ENCODE assay signal across 1 cellular context in genomic region chr10:75236178-75236825, GRCh38.
TF ChIP-seq lines count a peak whose summit lies in the region.

No MANE protein-coding gene starts in this region.

TF ChIP-seq in HepG2, 621 proteins besides CTCF, POLR2A, EP300 and RAD21:
- no peak for TF ChIP-seq ZNF367 (CRISPR knock-in tag; IDR thresholded peaks at IDR 0.05; ENCODE audit: borderline replicate concordance)
- TF ChIP-seq CBFB (CRISPR knock-in tag; IDR thresholded peaks at IDR 0.05): no peak
- TF ChIP-seq ZNF138 (CRISPR knock-in tag; IDR thresholded peaks at IDR 0.05; ENCODE audit: low read depth): 0 out of 2 replicates have a peak, but pooled peaks have one; percentile 7
- no peak for TF ChIP-seq ATF1 (CRISPR knock-in tag; IDR thresholded peaks at IDR 0.05)
- no peak for TF ChIP-seq EEA1 (CRISPR knock-in tag; IDR thresholded peaks at IDR 0.05; ENCODE audit: borderline replicate concordance)
- TF ChIP-seq ZNF550 (CRISPR knock-in tag; IDR thresholded peaks at IDR 0.05; ENCODE audit: borderline replicate concordance): no peak
- TF ChIP-seq ZNF414 (CRISPR knock-in tag; IDR thresholded peaks at IDR 0.05): 0 out of 2 replicates have a peak, but pooled peaks have one; percentile 26
- TF ChIP-seq SRY (CRISPR knock-in tag; IDR thresholded peaks at IDR 0.05): no peak
- TF ChIP-seq ZNF17 (CRISPR knock-in tag; IDR thresholded peaks at IDR 0.05): no peak
- no peak for TF ChIP-seq TGIF2 (CRISPR knock-in tag; IDR thresholded peaks at IDR 0.05)
- no peak for TF ChIP-seq FOXO1 (CRISPR knock-in tag; IDR thresholded peaks at IDR 0.05)
- no peak for TF ChIP-seq ZBTB3 (CRISPR knock-in tag; IDR thresholded peaks at IDR 0.05; ENCODE audit: borderline replicate concordance, low read depth)
- TF ChIP-seq ZSCAN21 (CRISPR knock-in tag; IDR thresholded peaks at IDR 0.05; ENCODE audit: borderline replicate concordance): no peak
- 0 out of 2 replicates have a peak, but pooled peaks have one; percentile 2 for TF ChIP-seq ZNF629 (CRISPR knock-in tag; conservative IDR thresholded peaks at IDR 0.05)
- no peak for TF ChIP-seq PLRG1 (conservative IDR thresholded peaks at IDR 0.05)
- no peak for TF ChIP-seq FOXA1 (IDR thresholded peaks at IDR 0.05)
- TF ChIP-seq FOXA1 (CRISPR knock-in tag; IDR thresholded peaks at IDR 0.05): no peak
- TF ChIP-seq WIZ (CRISPR knock-in tag; IDR thresholded peaks at IDR 0.05): 0 out of 2 replicates have a peak, but pooled peaks have one; percentile 11
- TF ChIP-seq ZNF616 (CRISPR knock-in tag; IDR thresholded peaks at IDR 0.05; ENCODE audit: low read depth): no peak
- 0 out of 2 replicates have a peak, but pooled peaks have one; percentile 59 for TF ChIP-seq ZSCAN31 (CRISPR knock-in tag; IDR thresholded peaks at IDR 0.05; ENCODE audit: low read depth)
- TF ChIP-seq ARHGAP35 (CRISPR knock-in tag; IDR thresholded peaks at IDR 0.05; ENCODE audit: borderline replicate concordance): peak; percentile 6; the same call in 1 of the 2 replicates
- 0 out of 2 replicates have a peak, but pooled peaks have one; percentile 5 for TF ChIP-seq LRRFIP1 (CRISPR knock-in tag; conservative IDR thresholded peaks at IDR 0.05)
- 0 out of 2 replicates have a peak, but pooled peaks have one; percentile 38 for TF ChIP-seq BRF2 (CRISPR knock-in tag; IDR thresholded peaks at IDR 0.05)
- 0 out of 2 replicates have a peak, but pooled peaks have one; percentile 10 for TF ChIP-seq RCOR2 (CRISPR knock-in tag; IDR thresholded peaks at IDR 0.05)
- TF ChIP-seq ZNF782 (CRISPR knock-in tag; IDR thresholded peaks at IDR 0.05; ENCODE audit: borderline replicate concordance): peak; percentile 14; the same call in 1 of the 2 replicates
- no peak for TF ChIP-seq CREB1 (IDR thresholded peaks at IDR 0.05)
- no peak for TF ChIP-seq CREB1 (CRISPR knock-in tag; IDR thresholded peaks at IDR 0.05)
- 0 out of 2 replicates have a peak, but pooled peaks have one; percentile 58 for TF ChIP-seq NCOA5 (CRISPR knock-in tag; IDR thresholded peaks at IDR 0.05)
- no peak for TF ChIP-seq ZNF280B (CRISPR knock-in tag; IDR thresholded peaks at IDR 0.05; ENCODE audit: borderline replicate concordance)
- no peak for TF ChIP-seq ZNF772 (CRISPR knock-in tag; IDR thresholded peaks at IDR 0.05)
- TF ChIP-seq CBX1 (IDR thresholded peaks at IDR 0.05; ENCODE audit: low read depth): no peak
- no peak for TF ChIP-seq PCBP1 (IDR thresholded peaks at IDR 0.05; ENCODE audit: borderline replicate concordance, low read depth, low read length)
- no peak for TF ChIP-seq NAIF1 (CRISPR knock-in tag; IDR thresholded peaks at IDR 0.05; ENCODE audit: borderline replicate concordance)
- TF ChIP-seq TFDP1 (CRISPR knock-in tag; IDR thresholded peaks at IDR 0.05; ENCODE audit: borderline replicate concordance): 0 out of 2 replicates have a peak, but pooled peaks have one; percentile 83
- TF ChIP-seq TBX3 (IDR thresholded peaks at IDR 0.05; ENCODE audit: borderline replicate concordance): no peak
- TF ChIP-seq KAT7 (CRISPR knock-in tag; IDR thresholded peaks at IDR 0.05; ENCODE audit: borderline replicate concordance): no peak
- TF ChIP-seq SNAPC4 (CRISPR knock-in tag; IDR thresholded peaks at IDR 0.05): no peak
- TF ChIP-seq ARID2 (CRISPR knock-in tag; IDR thresholded peaks at IDR 0.05; ENCODE audit: borderline replicate concordance): no peak
- no peak for TF ChIP-seq ZNF33A (CRISPR knock-in tag; IDR thresholded peaks at IDR 0.05; ENCODE audit: borderline replicate concordance)
- TF ChIP-seq ZNF484 (CRISPR knock-in tag; IDR thresholded peaks at IDR 0.05; ENCODE audit: borderline replicate concordance, low read depth): no peak
- no peak for TF ChIP-seq ZNF451 (CRISPR knock-in tag; IDR thresholded peaks at IDR 0.05)
- no peak for TF ChIP-seq ZNF660 (CRISPR knock-in tag; IDR thresholded peaks at IDR 0.05; ENCODE audit: borderline replicate concordance, low read depth)
- peak; percentile 49; the same call in 1 of the 2 replicates for TF ChIP-seq ZNF674 (CRISPR knock-in tag; IDR thresholded peaks at IDR 0.05; ENCODE audit: low read depth)
- TF ChIP-seq PHF8 (CRISPR knock-in tag; IDR thresholded peaks at IDR 0.05): no peak
- TF ChIP-seq ZNF34 (CRISPR knock-in tag; IDR thresholded peaks at IDR 0.05; ENCODE audit: borderline replicate concordance): 0 out of 2 replicates have a peak, but pooled peaks have one; percentile 1
- TF ChIP-seq PLSCR1 (CRISPR knock-in tag; IDR thresholded peaks at IDR 0.05; ENCODE audit: borderline replicate concordance): no peak
